In genomic region chr4:83219991-83220360, GRCh38 we compare ENCODE assay signal across 1 cellular context.
TF ChIP-seq lines count a peak whose summit lies in the region.

No MANE protein-coding gene starts in this region.

TF ChIP-seq in K562, 482 proteins besides CTCF, POLR2A, EP300 and RAD21 (continued from another document):
- no peak for TF ChIP-seq ZBTB49 (CRISPR knock-in tag; IDR thresholded peaks at IDR 0.05; ENCODE audit: borderline replicate concordance)
- no peak for TF ChIP-seq TFE3 (CRISPR knock-in tag; IDR thresholded peaks at IDR 0.05)
- TF ChIP-seq NUFIP1 (IDR thresholded peaks at IDR 0.05; ENCODE audit: partially characterized antibody): no peak
- no peak for TF ChIP-seq HIVEP1 (CRISPR knock-in tag; IDR thresholded peaks at IDR 0.05)
- no peak for TF ChIP-seq PRPF4 (IDR thresholded peaks at IDR 0.05; ENCODE audit: insufficient read depth, low read depth, low read length, poor library complexity, severe bottlenecking)
- TF ChIP-seq HSF4 (CRISPR knock-in tag; IDR thresholded peaks at IDR 0.05; ENCODE audit: borderline replicate concordance): no peak
- no peak for TF ChIP-seq ZBTB17 (CRISPR knock-in tag; IDR thresholded peaks at IDR 0.05)
- no peak for TF ChIP-seq ATF3 (IDR thresholded peaks at IDR 0.05)
- no peak for TF ChIP-seq ATF3 (CRISPR knock-in tag; conservative IDR thresholded peaks at IDR 0.05)
- no peak for TF ChIP-seq ZNF583 (CRISPR knock-in tag; IDR thresholded peaks at IDR 0.05)
- no peak for TF ChIP-seq HDAC3 (IDR thresholded peaks at IDR 0.05; ENCODE audit: borderline replicate concordance, partially characterized antibody)
- no peak for TF ChIP-seq MBD1 (CRISPR knock-in tag; IDR thresholded peaks at IDR 0.05)
- no peak for TF ChIP-seq ZNF384 (IDR thresholded peaks at IDR 0.05; ENCODE audit: low read depth, low read length)
